ENCODE assay signal across 17 cellular contexts in genomic region chr2:11340717-11341116, GRCh38. TPM values are rescaled to one million over a fixed set of nuclear protein-coding genes. Genes with fewer than 3 reads are reported as not detected.
DNase-seq lines count a peak whose midpoint lies in the region; ATAC-seq and TF ChIP-seq lines count a peak whose summit lies in the region.
"Had no signal": no experiment of that assay in that cellular context is flagged by ENCODE, and none has a peak within 500 bp of the region (broad histone marks: within the 10 kb centered on the region; RNA-seq: fewer than 3 reads in every experiment).

No MANE protein-coding gene starts in this region.

- H3K4me1 Mint-ChIP-seq in MCF 10A (ENCODE audit: insufficient read depth, unreplicated experiment) (peaks cover 12% of the 10 kb centered on the region), type B pancreatic cell (ENCODE audit: unreplicated experiment) (peaks cover 32% of the 10 kb centered on the region)
- H3K4me1 Mint-ChIP-seq in naive thymus-derived CD4-positive, alpha-beta T cell, result peaks cover 24 to 64% (median 52%) of the 10 kb centered on the region in 7 donors
- peaks cover 38% of the 10 kb centered on the region for H3K4me1 Mint-ChIP-seq in activated T-helper 1 cell treated with anti-CD3 and anti-CD28 coated beads, Interleukin-12 subunit alpha, Interleukin-12 subunit beta, Interleukin-2, Interleukin-4 antibody, amounts not matched to agents 30 ng/mL and 10 ng/mL and 1 ng/mL, durations not matched to agents 14 hours and 24 hours and 36 hours (ENCODE audit: low read depth)

- POLR2A ChIA-PET in MCF 10A (lab: Yijun Ruan, JAX), result interaction anchor here (0.7 to 6.1 kb wide), 7 partner anchors 13 to 1908 kb away, joined by 3 to 147 read pairs (median 4); partner anchors contain the start of gene E2F6
- POLR2A ChIA-PET in naive thymus-derived CD4-positive, alpha-beta T cell (lab: Charles Lee), result no interaction called here

- H3K4me1 ChIP-seq in breast epithelium (peaks cover 0 to 3% of the 10 kb centered on the region in 2 donors), mammary epithelial cell (ENCODE audit: insufficient read depth, low read length) (peaks cover 23% of the 10 kb centered on the region)
- peaks cover 13 to 16% of the 10 kb centered on the region in 2 donors for H3K4me1 ChIP-seq in naive thymus-derived CD4-positive, alpha-beta T cell (ENCODE audit: control insufficient read depth in 2 of 2, insufficient read depth in 2 of 2, low read length in 2 of 2)

- no peak overlapping the region for H2AFZ ChIP-seq in mammary epithelial cell (ENCODE audit: low read depth, low read length)

- peak overlapping the region; percentile 44 for H3K9ac ChIP-seq in mammary epithelial cell (ENCODE audit: insufficient read depth, low read length)

- H3K27me3 Mint-ChIP-seq in MCF 10A (ENCODE audit: insufficient read depth, unreplicated experiment) (no peaks in the 10 kb centered on the region), type B pancreatic cell (no peaks in the 10 kb centered on the region)
- peaks cover 0 to 5% (median 0%) of the 10 kb centered on the region in 5 donors for H3K27me3 Mint-ChIP-seq in naive thymus-derived CD4-positive, alpha-beta T cell
- peaks cover 1% of the 10 kb centered on the region for H3K27me3 Mint-ChIP-seq in activated T-helper 1 cell treated with anti-CD3 and anti-CD28 coated beads, Interleukin-12 subunit alpha, Interleukin-12 subunit beta, Interleukin-2, Interleukin-4 antibody, amounts not matched to agents 30 ng/mL and 10 ng/mL and 1 ng/mL, durations not matched to agents 14 hours and 24 hours and 36 hours (ENCODE audit: insufficient read depth)
- H3K27me3 Mint-ChIP-seq: activated B cell treated with CpG ODN at 0.5 μM for 24 hours; naive B cell; stimulated activated naive CD8-positive, alpha-beta T cell treated with anti-CD3 and anti-CD28 coated beads, Interleukin-15, amount 100 ng/mL, for 72 hours had no signal

- in situ Hi-C loops in mammary epithelial cell (cut with MboI; ENCODE audit: low sequenced_read_pairs in 2 of 2), result no loop called here

- H3K4me3 Mint-ChIP-seq in MCF 10A (ENCODE audit: unreplicated experiment), result peak overlapping the region; percentile 37
- H3K4me3 Mint-ChIP-seq in naive thymus-derived CD4-positive, alpha-beta T cell, result peak overlapping the region in 6 of 10 donors; percentile 7 to 50 (median 29)
- peak overlapping the region; percentile 36 for H3K4me3 Mint-ChIP-seq in type B pancreatic cell
- H3K4me3 Mint-ChIP-seq in activated T-helper 1 cell treated with anti-CD3 and anti-CD28 coated beads, Interleukin-12 subunit alpha, Interleukin-12 subunit beta, Interleukin-2, Interleukin-4 antibody, amounts not matched to agents 30 ng/mL and 10 ng/mL and 1 ng/mL, durations not matched to agents 14 hours and 24 hours and 36 hours, result no peak overlapping the region
- H3K4me3 Mint-ChIP-seq: activated B cell treated with CpG ODN at 0.5 μM for 24 hours; activated naive CD4-positive, alpha-beta T cell treated with anti-CD3 and anti-CD28 coated beads for 36 hours; stimulated activated naive CD8-positive, alpha-beta T cell treated with anti-CD3 and anti-CD28 coated beads, Interleukin-15, amount 100 ng/mL, for 72 hours had no signal

- peak overlapping the region; percentile 95 for H3K4me2 ChIP-seq in mammary epithelial cell (ENCODE audit: insufficient read depth, low read depth, low read length)

- 41% methylated on average over 2 of the region's 2 CpGs for WGBS in mammary epithelial cell (ENCODE audit: low coverage, missing lambda C conversion rate)

- dilution Hi-C loops in mammary epithelial cell (cut with HindIII; ENCODE audit: low sequenced_read_pairs), result no loop called here

- DNase-seq in MCF 10A (ENCODE audit: unreplicated experiment) (no peak), breast epithelium (ENCODE audit: low spot score in 2 of 2) (no peak), mammary epithelial cell (no peak), type B pancreatic cell (ENCODE audit: extremely low spot score, unreplicated experiment) (no peak), NCI-H345 (lab: John Stamatoyannopoulos, UW) (no peak)
- no peak for DNase-seq in naive thymus-derived CD4-positive, alpha-beta T cell
- no peak for DNase-seq in activated T-helper 1 cell treated with anti-CD3 and anti-CD28 coated beads, Interleukin-12 subunit alpha, Interleukin-12 subunit beta, Interleukin-2, Interleukin-4 antibody, amounts not matched to agents 30 ng/mL and 10 ng/mL and 1 ng/mL, durations not matched to agents 14 hours and 24 hours and 36 hours (ENCODE audit: low spot score)
- DNase-seq: ACHN; activated B cell treated with CpG ODN at 0.5 μM for 24 hours; activated naive CD4-positive, alpha-beta T cell treated with anti-CD3 and anti-CD28 coated beads for 36 hours; Calu3; head of caudate nucleus; kidney glomerular epithelial cell; MM.1S; naive B cell; stimulated activated naive CD8-positive, alpha-beta T cell treated with anti-CD3 and anti-CD28 coated beads, Interleukin-15, amount 100 ng/mL, for 72 hours had no signal

- no peaks in the 10 kb centered on the region for H3K27me3 ChIP-seq in breast epithelium
- H3K27me3 ChIP-seq in mammary epithelial cell (ENCODE audit: insufficient read depth, low read length), result no peaks in the 10 kb centered on the region
- no peaks in the 10 kb centered on the region for H3K27me3 ChIP-seq in naive thymus-derived CD4-positive, alpha-beta T cell (ENCODE audit: control insufficient read depth in 2 of 2, insufficient read depth in 2 of 2, low read length in 2 of 2)

- H3K27ac Mint-ChIP-seq in MCF 10A (ENCODE audit: low read depth, unreplicated experiment) (peak overlapping the region; percentile 49), type B pancreatic cell (no peak overlapping the region)
- peak overlapping the region in 2 of 9 donors; percentile 23 to 34 for H3K27ac Mint-ChIP-seq in naive thymus-derived CD4-positive, alpha-beta T cell
- H3K27ac Mint-ChIP-seq in activated T-helper 1 cell treated with anti-CD3 and anti-CD28 coated beads, Interleukin-12 subunit alpha, Interleukin-12 subunit beta, Interleukin-2, Interleukin-4 antibody, amounts not matched to agents 30 ng/mL and 10 ng/mL and 1 ng/mL, durations not matched to agents 14 hours and 24 hours and 36 hours, result no peak overlapping the region
- H3K27ac Mint-ChIP-seq: activated B cell treated with CpG ODN at 0.5 μM for 24 hours; activated naive CD4-positive, alpha-beta T cell treated with anti-CD3 and anti-CD28 coated beads for 36 hours; naive B cell; stimulated activated naive CD8-positive, alpha-beta T cell treated with anti-CD3 and anti-CD28 coated beads, Interleukin-15, amount 100 ng/mL, for 72 hours had no signal

- CTCF ChIA-PET in MCF 10A (lab: Yijun Ruan, JAX) (interaction anchor here (1.3 kb wide), 1 partner anchor 106 kb away, joined by 4 read pairs; no protein-coding TSS in a partner anchor), mammary epithelial cell (lab: Charles Lee; ENCODE audit: low non-redundant PET) (no interaction called here)
- CTCF ChIA-PET in naive thymus-derived CD4-positive, alpha-beta T cell (lab: Charles Lee), result no interaction called here

- H3K27ac ChIP-seq in breast epithelium (peak overlapping the region in 1 of 2 donors; percentile 36), mammary epithelial cell (ENCODE audit: insufficient read depth, low read depth, low read length) (peak overlapping the region; percentile 30)
- H3K27ac ChIP-seq in naive thymus-derived CD4-positive, alpha-beta T cell (ENCODE audit: low read depth, low read length), result no peak overlapping the region

- H3K36me3 ChIP-seq in breast epithelium (no peaks in the 10 kb centered on the region), mammary epithelial cell (ENCODE audit: insufficient read depth, low read length) (no peaks in the 10 kb centered on the region)
- H3K36me3 ChIP-seq in naive thymus-derived CD4-positive, alpha-beta T cell (ENCODE audit: control insufficient read depth in 2 of 3, insufficient read depth in 3 of 3, low read length in 3 of 3), result peaks cover 0 to 6% (median 0%) of the 10 kb centered on the region in 3 experiments

- peaks cover 84% of the 10 kb centered on the region for H3K79me2 ChIP-seq in mammary epithelial cell (ENCODE audit: insufficient read depth, low read length)

- H3K9me3 Mint-ChIP-seq in MCF 10A (ENCODE audit: unreplicated experiment), result no peaks in the 10 kb centered on the region
- H3K9me3 Mint-ChIP-seq in naive thymus-derived CD4-positive, alpha-beta T cell, result peaks cover 0 to 5% (median 0%) of the 10 kb centered on the region in 11 donors
- no peaks in the 10 kb centered on the region for H3K9me3 Mint-ChIP-seq in type B pancreatic cell
- no peaks in the 10 kb centered on the region for H3K9me3 Mint-ChIP-seq in activated T-helper 1 cell treated with anti-CD3 and anti-CD28 coated beads, Interleukin-12 subunit alpha, Interleukin-12 subunit beta, Interleukin-2, Interleukin-4 antibody, amounts not matched to agents 30 ng/mL and 10 ng/mL and 1 ng/mL, durations not matched to agents 14 hours and 24 hours and 36 hours
- H3K9me3 Mint-ChIP-seq: activated naive CD4-positive, alpha-beta T cell treated with anti-CD3 and anti-CD28 coated beads for 36 hours had no signal

- H3K9me3 ChIP-seq in breast epithelium, result no peaks in the 10 kb centered on the region
- no peaks in the 10 kb centered on the region for H3K9me3 ChIP-seq in mammary epithelial cell (replicated peaks; ENCODE audit: insufficient read depth, low read length)
- no peaks in the 10 kb centered on the region for H3K9me3 ChIP-seq in naive thymus-derived CD4-positive, alpha-beta T cell (ENCODE audit: control insufficient read depth in 2 of 3, low read length in 3 of 3)

- H3K4me3 ChIP-seq in breast epithelium (peak overlapping the region in 1 of 3 donors; percentile 42), mammary epithelial cell (replicated peaks in 1 of 3; ENCODE audit: insufficient read depth in 1 of 3, low read depth in 2 of 3, low read length in 3 of 3) (peak overlapping the region in 2 of 3 experiments; percentile 92 to 96)
- H3K4me3 ChIP-seq in naive thymus-derived CD4-positive, alpha-beta T cell (ENCODE audit: low read length), result no peak overlapping the region

- no peak for ATAC-seq in naive thymus-derived CD4-positive, alpha-beta T cell
- ATAC-seq in HG02763 (IDR thresholded peaks at IDR 0.05; ENCODE audit: unreplicated experiment), result no peak
- ATAC-seq: stimulated activated naive CD8-positive, alpha-beta T cell treated with anti-CD3 and anti-CD28 coated beads, Interleukin-15, amount 100 ng/mL, for 72 hours had no signal

- peaks cover 3% of the 10 kb centered on the region for H4K20me1 ChIP-seq in mammary epithelial cell (ENCODE audit: insufficient read depth, low read length)

- intact Hi-C loops in MCF 10A (cut with micrococcal nuclease), result no loop called here
- intact Hi-C loops in breast epithelium (cut with DNase I; ENCODE audit: low total_unique reads), result no loop called here
- intact Hi-C loops in mammary epithelial cell (cut with micrococcal nuclease), result loop anchor here (2.0 to 5.0 kb wide), 4 partner anchors 53 to 106 kb away; no protein-coding TSS in a partner anchor
- intact Hi-C loops in naive thymus-derived CD4-positive, alpha-beta T cell (cut with micrococcal nuclease), result loop anchor here (5.0 to 10.0 kb wide), 6 partner anchors 108 to 1386 kb away; partner anchors contain the start of genes GRHL1 (in 1 of the 2), LPIN1 (in 1 of the 2), NOL10 (in 1 of the 2) and TRIB2 (in 1 of the 2)
- intact Hi-C loops in activated T-helper 1 cell treated with anti-CD3 and anti-CD28 coated beads, Interleukin-12 subunit alpha, Interleukin-12 subunit beta, Interleukin-2, Interleukin-4 antibody, amounts not matched to agents 30 ng/mL and 10 ng/mL and 1 ng/mL, durations not matched to agents 14 hours and 24 hours and 36 hours (cut with micrococcal nuclease), result loop anchor here (5.0 to 10.0 kb wide), 5 partner anchors 68 to 1377 kb away; partner anchors contain the start of gene TRIB2

- no peak for TF ChIP-seq CTCF in MCF 10A (IDR thresholded peaks at IDR 0.05; ENCODE audit: unreplicated experiment)
- no peak for TF ChIP-seq CTCF in breast epithelium (IDR thresholded peaks at IDR 0.05)
- TF ChIP-seq CTCF in mammary epithelial cell (conservative IDR thresholded peaks at IDR 0.05 in 1 of 2, IDR thresholded peaks at IDR 0.05 in 1 of 2; ENCODE audit: extremely low read depth in 1 of 2, insufficient read depth in 1 of 2, low read depth in 1 of 2, low read length in 2 of 2), result no peak
- no peak for TF ChIP-seq CTCF in type B pancreatic cell (conservative IDR thresholded peaks at IDR 0.05)

- BruUV-seq in MCF 10A (replicated peaks; lab: Mats Ljungman, UMichigan) (no TSS peak), mammary epithelial cell (replicated peaks; lab: Mats Ljungman, UMichigan) (no TSS peak)

- TF ChIP-seq POLR2A in breast epithelium (IDR thresholded peaks at IDR 0.05), result no peak

- H3K36me3 Mint-ChIP-seq in MCF 10A (ENCODE audit: insufficient read depth, unreplicated experiment) (peaks cover 5% of the 10 kb centered on the region), type B pancreatic cell (peaks cover 5% of the 10 kb centered on the region)
- H3K36me3 Mint-ChIP-seq in naive thymus-derived CD4-positive, alpha-beta T cell, result peaks cover 0 to 6% (median 4%) of the 10 kb centered on the region in 5 donors
- H3K36me3 Mint-ChIP-seq in activated T-helper 1 cell treated with anti-CD3 and anti-CD28 coated beads, Interleukin-12 subunit alpha, Interleukin-12 subunit beta, Interleukin-2, Interleukin-4 antibody, amounts not matched to agents 30 ng/mL and 10 ng/mL and 1 ng/mL, durations not matched to agents 14 hours and 24 hours and 36 hours (ENCODE audit: low read depth), result peaks cover 6% of the 10 kb centered on the region

RNA-seq across cellular contexts. Expression of gene ROCK2, which starts 3.7 kb away (rescaled TPM):
- total RNA-seq in MCF 10A (2022), result 40.0 and 40.7 TPM in 2 replicates
- total RNA-seq in breast epithelium, result 100 to 1,000 TPM in 2 of 3 donors, 10 to 100 TPM in 1; 87.1 to 181 (median 103) TPM
- 10 to 100 TPM; 38.6 to 44.0 TPM for total RNA-seq in mammary epithelial cell
- polyA plus RNA-seq in mammary epithelial cell, result 5.8 TPM
- 15.2 TPM for polyA minus RNA-seq in mammary epithelial cell
- 10 to 100 TPM; 12.0 to 23.9 (median 18.8) TPM for total RNA-seq in naive thymus-derived CD4-positive, alpha-beta T cell
- polyA plus RNA-seq in naive thymus-derived CD4-positive, alpha-beta T cell, result 10 to 100 TPM; 13.2 to 16.2 TPM
- 31.6 and 41.7 TPM in 2 replicates for total RNA-seq in type B pancreatic cell (ENCODE audit: low replicate concordance)
- total RNA-seq in activated T-helper 1 cell treated with anti-CD3 and anti-CD28 coated beads, Interleukin-12 subunit alpha, Interleukin-12 subunit beta, Interleukin-2, Interleukin-4 antibody, amounts not matched to agents 30 ng/mL and 10 ng/mL and 1 ng/mL, durations not matched to agents 14 hours and 24 hours and 36 hours, result 20.5 and 21.7 TPM in 2 replicates

Comparison
In these comparisons a context has a peak if more than half of its experiments do, and no peak if none do; other contexts are left out.
1. intact Hi-C loops: an anchor here in mammary epithelial cell (2.0 to 5.0 kb wide), naive thymus-derived CD4-positive, alpha-beta T cell (5.0 to 10.0 kb wide) and activated T-helper 1 cell treated with anti-CD3 and anti-CD28 coated beads, Interleukin-12 subunit alpha, Interleukin-12 subunit beta, Interleukin-2, Interleukin-4 antibody, amounts not matched to agents 30 ng/mL and 10 ng/mL and 1 ng/mL, durations not matched to agents 14 hours and 24 hours and 36 hours (5.0 to 10.0 kb wide); none called in MCF 10A and breast epithelium.